9 cellular contexts compared by ENCODE assay signal in the genomic region with DNA sequence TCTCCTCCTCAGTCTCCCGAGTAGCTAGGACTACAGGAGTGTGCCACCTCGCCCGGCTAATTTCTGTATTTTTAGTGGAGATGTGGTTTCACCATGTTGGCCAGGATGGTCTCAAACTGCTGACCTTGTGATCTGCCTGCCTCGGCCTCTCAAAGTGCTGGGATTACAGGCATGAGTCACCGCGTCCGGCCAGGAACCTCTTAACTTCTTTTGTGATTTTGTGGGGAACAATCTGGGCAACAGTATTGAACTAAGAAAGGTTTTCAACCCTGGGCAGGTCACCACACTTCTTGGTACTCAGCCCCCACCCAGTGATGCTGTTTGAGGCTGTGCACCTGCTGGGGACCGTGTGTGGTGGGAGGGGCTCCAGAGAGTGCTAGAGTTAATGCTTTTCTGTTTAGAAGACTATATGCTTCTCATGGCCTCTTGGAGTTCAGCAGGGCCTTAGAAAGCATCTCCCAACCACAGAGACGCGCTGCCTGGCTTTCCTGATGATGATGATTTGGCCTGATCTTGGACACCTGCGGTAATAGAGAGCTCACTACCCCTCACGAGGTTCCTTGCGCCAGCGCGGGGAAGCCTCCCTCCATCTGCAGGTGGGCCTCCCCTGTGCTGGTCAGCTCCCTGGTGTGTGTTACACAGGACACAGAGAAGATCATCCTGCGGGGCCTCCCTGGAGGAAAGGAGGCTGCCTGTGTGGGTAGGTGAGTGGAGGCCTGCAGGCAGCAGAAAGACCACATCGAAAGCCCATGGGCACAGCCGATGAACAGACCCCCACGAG. TPM values are rescaled to one million over a fixed set of nuclear protein-coding genes. Genes with fewer than 3 reads are reported as not detected.
DNase-seq lines count a peak whose midpoint lies in the region; ATAC-seq and TF ChIP-seq lines count a peak whose summit lies in the region.
"Had no signal": no experiment of that assay in that cellular context is flagged by ENCODE, and none has a peak within 500 bp of the region (broad histone marks: within the 10 kb centered on the region; RNA-seq: fewer than 3 reads in every experiment).

No MANE protein-coding gene starts in this region.

- 83% methylated on average over 19 of the region's 19 CpGs for WGBS in smooth muscle cell (ENCODE audit: low lambda C conversion rate)

- H3K27ac ChIP-seq in smooth muscle cell (ENCODE audit: low read depth), result no peak overlapping the region

- no peaks in the 10 kb centered on the region for H3K27me3 ChIP-seq in smooth muscle cell (ENCODE audit: low read depth)

- no peaks in the 10 kb centered on the region for H3F3A ChIP-seq in smooth muscle cell (ENCODE audit: low read depth)

- H2AFZ ChIP-seq in smooth muscle cell (ENCODE audit: low read depth), result no peak overlapping the region

- peak overlapping the region; percentile 98 for H3K4me2 ChIP-seq in smooth muscle cell

- H4K20me1 ChIP-seq in smooth muscle cell (ENCODE audit: low read depth), result no peaks in the 10 kb centered on the region

- peaks cover 4% of the 10 kb centered on the region for H3K79me2 ChIP-seq in smooth muscle cell (ENCODE audit: low read depth)

- no peak overlapping the region for H3K9ac ChIP-seq in smooth muscle cell (ENCODE audit: low read depth)

- H3K4me3 ChIP-seq in epithelial cell of esophagus (ENCODE audit: low read length), result peak overlapping the region; percentile 54
- H3K4me3 ChIP-seq in smooth muscle cell, result peak overlapping the region; percentile 90

- H3K9me3 ChIP-seq in smooth muscle cell (replicated peaks; ENCODE audit: low read depth), result no peaks in the 10 kb centered on the region

- in situ Hi-C loops in GM13976 (cut with MboI; ENCODE audit: low sequenced_read_pairs, unreplicated experiment), result loop anchor here (10.0 kb wide), 1 partner anchor 51 kb away; the partner anchor contains the start of gene MAPK11

- H3K36me3 ChIP-seq in smooth muscle cell (ENCODE audit: low read depth), result no peaks in the 10 kb centered on the region

- H3K4me1 ChIP-seq in smooth muscle cell (ENCODE audit: low read depth), result peaks cover 15% of the 10 kb centered on the region

- peak; percentile 29 for DNase-seq in activated CD4-positive, CD25-positive, alpha-beta regulatory T cell treated with anti-CD3 and anti-CD28 coated beads, Interleukin-2, amount 50 U/mL, for 72 hours
- DNase-seq in RPMI8226 (peak; percentile 75), epithelial cell of esophagus (ENCODE audit: low read depth) (no peak), smooth muscle cell (lab: John Stamatoyannopoulos, UW; ENCODE audit: unreplicated experiment) (no peak), NCI-H748 treated with DMSO at 0.1 percent for 48 hours (lab: John Stamatoyannopoulos, UW) (no peak), AG20443 (ENCODE audit: low spot score) (no peak), GM13976 (ENCODE audit: low spot score) (no peak)
- DNase-seq: stimulated activated naive CD4-positive, alpha-beta T cell had no signal

- TF ChIP-seq CTCF in epithelial cell of esophagus (IDR thresholded peaks at IDR 0.05; ENCODE audit: insufficient read depth, low read depth, low read length, missing control alignments), result no peak
- no peak for TF ChIP-seq CTCF in smooth muscle cell (IDR thresholded peaks at IDR 0.05; ENCODE audit: borderline replicate concordance, insufficient read depth, poor library complexity, severe bottlenecking)
- TF ChIP-seq CTCF in GM13976 (IDR thresholded peaks at IDR 0.05; ENCODE audit: borderline replicate concordance, control extremely low read depth, extremely low read depth, insufficient read depth, missing control alignments), result no peak

- no peak for ATAC-seq in activated CD4-positive, CD25-positive, alpha-beta regulatory T cell treated with anti-CD3 and anti-CD28 coated beads, Interleukin-2, amount 50 U/mL, for 24 hours

RNA-seq across cellular contexts. Expression of gene DENND6B, which starts 1.2 kb away (rescaled TPM):
- 2.4 and 3.1 TPM in 2 replicates for total RNA-seq in smooth muscle cell
- 7.8 and 10.1 TPM in 2 replicates for polyA plus RNA-seq in smooth muscle cell

RNA-seq across cellular contexts. Expression of gene PPP6R2, which starts 17.5 kb away (rescaled TPM):
- 24.6 and 30.7 TPM in 2 replicates for total RNA-seq in smooth muscle cell
- 31.6 and 36.3 TPM in 2 replicates for polyA plus RNA-seq in smooth muscle cell

RNA-seq across cellular contexts. Expression of gene PLXNB2, which starts 18.2 kb away (rescaled TPM):
- 183 and 195 TPM in 2 replicates for total RNA-seq in smooth muscle cell
- 210 and 249 TPM in 2 replicates for polyA plus RNA-seq in smooth muscle cell

RNA-seq across cellular contexts. Expression of gene MAPK11, which starts 55.5 kb away (rescaled TPM):
- total RNA-seq in smooth muscle cell, result 2.8 and 4.2 TPM in 2 replicates
- polyA plus RNA-seq in smooth muscle cell, result 0.65 and 1.4 TPM in 2 replicates

Comparison
In these comparisons a context has a peak if more than half of its experiments do, and no peak if none do; other contexts are left out.
1. DNase-seq: peak in activated CD4-positive, CD25-positive, alpha-beta regulatory T cell treated with anti-CD3 and anti-CD28 coated beads, Interleukin-2, amount 50 U/mL, for 72 hours (single experiment) and RPMI8226 (single experiment); none in epithelial cell of esophagus (single experiment), smooth muscle cell (single experiment), NCI-H748 treated with DMSO at 0.1 percent for 48 hours (single experiment), AG20443 (single experiment) and GM13976 (single experiment).